Comparison of ENCODE assay signal across 8 cellular contexts in genomic region chr1:23101891-23102688, GRCh38.
DNase-seq lines count a peak whose midpoint lies in the region; ATAC-seq, FAIRE-seq and TF ChIP-seq lines count a peak whose summit lies in the region.

No MANE protein-coding gene starts in this region.

- TF ChIP-seq POLR2A in esophagus muscularis mucosa (IDR thresholded peaks at IDR 0.05; ENCODE audit: low read depth), result no peak

- H3K36me3 ChIP-seq in CD8-positive, alpha-beta memory T cell (ENCODE audit: insufficient read depth, low read length), result no peaks in the 10 kb centered on the region
- H3K36me3 ChIP-seq in RWPE2 (ENCODE audit: low read depth), result peaks cover 36% of the 10 kb centered on the region
- H3K36me3 ChIP-seq in esophagus muscularis mucosa, result peaks cover 0 to 12% (median 5%) of the 10 kb centered on the region in 4 donors
- H3K36me3 ChIP-seq in small intestine (ENCODE audit: control insufficient read depth in 2 of 2, insufficient read depth in 2 of 2, low read length in 2 of 2), result peaks cover 2 to 6% of the 10 kb centered on the region in 2 donors
- no peaks in the 10 kb centered on the region for H3K36me3 ChIP-seq in aorta (ENCODE audit: control insufficient read depth in 1 of 2, insufficient read depth in 2 of 2, low read length in 1 of 2)

- no peaks in the 10 kb centered on the region for H3K27me3 ChIP-seq in CD8-positive, alpha-beta memory T cell (ENCODE audit: insufficient read depth, low read length, poor library complexity, severe bottlenecking)
- H3K27me3 ChIP-seq in RWPE2 (ENCODE audit: insufficient read depth, poor library complexity, severe bottlenecking) (no peaks in the 10 kb centered on the region), esophagus muscularis mucosa (no peaks in the 10 kb centered on the region), small intestine (ENCODE audit: control insufficient read depth in 2 of 2, insufficient read depth in 2 of 2, low read length in 2 of 2) (no peaks in the 10 kb centered on the region), aorta (ENCODE audit: control insufficient read depth in 1 of 2, insufficient read depth in 2 of 2, low read length in 1 of 2) (no peaks in the 10 kb centered on the region)

- H3K4me3 ChIP-seq in CD8-positive, alpha-beta memory T cell (ENCODE audit: low read length), result no peak overlapping the region
- H3K4me3 ChIP-seq in RWPE2 (ENCODE audit: severe bottlenecking) (no peak overlapping the region), esophagus muscularis mucosa (no peak overlapping the region), small intestine (ENCODE audit: low read depth in 1 of 2, low read length in 2 of 2) (no peak overlapping the region), aorta (ENCODE audit: low read length in 2 of 2) (no peak overlapping the region)

- peaks cover 33% of the 10 kb centered on the region for H3K4me1 ChIP-seq in CD8-positive, alpha-beta memory T cell (ENCODE audit: insufficient read depth, low read length)
- peaks cover 48% of the 10 kb centered on the region for H3K4me1 ChIP-seq in RWPE2 (ENCODE audit: insufficient read depth, poor library complexity, severe bottlenecking)
- peaks cover 49 to 63% (median 56%) of the 10 kb centered on the region in 4 donors for H3K4me1 ChIP-seq in esophagus muscularis mucosa
- peaks cover 2 to 25% of the 10 kb centered on the region in 2 donors for H3K4me1 ChIP-seq in small intestine (ENCODE audit: control insufficient read depth in 2 of 2, insufficient read depth in 1 of 2, low read depth in 1 of 2, low read length in 1 of 2)
- peaks cover 3 to 10% of the 10 kb centered on the region in 2 donors for H3K4me1 ChIP-seq in aorta (ENCODE audit: control insufficient read depth in 1 of 2, insufficient read depth in 2 of 2, low read length in 2 of 2)

- peaks cover 0 to 12% (median 0%) of the 10 kb centered on the region in 3 donors for H3K36me3 Mint-ChIP-seq in CD8-positive, alpha-beta memory T cell
- H3K36me3 Mint-ChIP-seq in nephron progenitor cell (ENCODE audit: low read depth), result peaks cover 25% of the 10 kb centered on the region

- H3K9me3 Mint-ChIP-seq in CD8-positive, alpha-beta memory T cell, result no peaks in the 10 kb centered on the region
- no peaks in the 10 kb centered on the region for H3K9me3 Mint-ChIP-seq in nephron progenitor cell

- intact Hi-C loops in esophagus muscularis mucosa (cut with DNase I) (no loop called here), aorta (cut with DNase I) (no loop called here)

- H3K4me3 Mint-ChIP-seq in CD8-positive, alpha-beta memory T cell, result peak overlapping the region in 5 of 7 donors; percentile 12 to 57 (median 28)
- no peak overlapping the region for H3K4me3 Mint-ChIP-seq in nephron progenitor cell

- no peak for FAIRE-seq in small intestine (lab: Jason Lieb, UNC)

- H3K9me3 ChIP-seq in CD8-positive, alpha-beta memory T cell (ENCODE audit: low read length), result no peaks in the 10 kb centered on the region
- no peaks in the 10 kb centered on the region for H3K9me3 ChIP-seq in RWPE2 (ENCODE audit: severe bottlenecking)
- no peaks in the 10 kb centered on the region for H3K9me3 ChIP-seq in esophagus muscularis mucosa
- H3K9me3 ChIP-seq in small intestine (ENCODE audit: control insufficient read depth, low read depth), result no peaks in the 10 kb centered on the region
- H3K9me3 ChIP-seq in aorta (ENCODE audit: control insufficient read depth, low read length), result no peaks in the 10 kb centered on the region

- ATAC-seq in RWPE2 (ENCODE audit: low read depth), result peak; percentile 69
- ATAC-seq in aorta (ENCODE audit: low FRiP score), result no peak

- peaks cover 53 to 68% (median 66%) of the 10 kb centered on the region in 3 donors for H3K4me1 Mint-ChIP-seq in CD8-positive, alpha-beta memory T cell
- H3K4me1 Mint-ChIP-seq in nephron progenitor cell, result peaks cover 28% of the 10 kb centered on the region

- H3K27me3 Mint-ChIP-seq in CD8-positive, alpha-beta memory T cell, result no peaks in the 10 kb centered on the region
- no peaks in the 10 kb centered on the region for H3K27me3 Mint-ChIP-seq in nephron progenitor cell (ENCODE audit: low read depth, poor library complexity)

- DNase-seq in CD8-positive, alpha-beta memory T cell, result no peak
- DNase-seq in RWPE2 (ENCODE audit: low spot score) (no peak), esophagus muscularis mucosa (ENCODE audit: extremely low spot score) (no peak), nephron progenitor cell (no peak), T1000 (lab: John Stamatoyannopoulos, UW) (no peak), small intestine (no peak), SHP77 (lab: John Stamatoyannopoulos, UW) (no peak), aorta (no peak)

- peak overlapping the region; percentile 64 to 99 (median 92) for H3K27ac Mint-ChIP-seq in CD8-positive, alpha-beta memory T cell
- peak overlapping the region; percentile 49 for H3K27ac Mint-ChIP-seq in nephron progenitor cell

- TF ChIP-seq CTCF in RWPE2 (IDR thresholded peaks at IDR 0.05; ENCODE audit: poor library complexity, severe bottlenecking), result no peak
- no peak for TF ChIP-seq CTCF in esophagus muscularis mucosa (IDR thresholded peaks at IDR 0.05)
- no peak for TF ChIP-seq CTCF in nephron progenitor cell (IDR thresholded peaks at IDR 0.05)

- CTCF ChIA-PET in CD8-positive, alpha-beta memory T cell (lab: Charles Lee), result interaction anchor here (1.1 to 12.8 kb wide), 6 partner anchors 17 to 85 kb away, joined by 3 to 317 read pairs (median 4); no protein-coding TSS in a partner anchor

- POLR2A ChIA-PET in CD8-positive, alpha-beta memory T cell (lab: Charles Lee), result interaction anchor here (0.6 to 1.7 kb wide), 4 partner anchors 12 to 81 kb away, joined by 3 to 7 read pairs (median 3); partner anchors contain the start of gene LUZP1

- no peak overlapping the region for H3K27ac ChIP-seq in CD8-positive, alpha-beta memory T cell (ENCODE audit: low read depth, low read length)
- H3K27ac ChIP-seq in RWPE2 (ENCODE audit: poor library complexity, severe bottlenecking) (peak overlapping the region; percentile 96), esophagus muscularis mucosa (replicated peaks in 1 of 4) (peak overlapping the region; percentile 30 to 67 (median 56)), small intestine (ENCODE audit: low read depth in 1 of 2, low read length in 1 of 2) (peak overlapping the region in 1 of 2 donors; percentile 87), aorta (ENCODE audit: low read depth in 1 of 2, low read length in 2 of 2) (no peak overlapping the region)

- no peak for TF ChIP-seq EP300 in esophagus muscularis mucosa (IDR thresholded peaks at IDR 0.05)

- 55% methylated on average over 3 of the region's 3 CpGs for WGBS in esophagus muscularis mucosa
- 50 to 61% (median 59%) methylated on average over 3 of the region's 3 CpGs for WGBS in small intestine, 3 donors
- WGBS in aorta, 2 donors, result 57 to 58% methylated on average over 3 of the region's 3 CpGs

Comparison
In these comparisons a context has a peak if more than half of its experiments do, and no peak if none do; other contexts are left out.
1. H3K27ac ChIP-seq: peak in RWPE2 (single experiment) and esophagus muscularis mucosa (4 of 4); none in CD8-positive, alpha-beta memory T cell (single experiment) and aorta (0 of 2).